Comparison of ENCODE assay signal across 1 cellular context in the genomic region with DNA sequence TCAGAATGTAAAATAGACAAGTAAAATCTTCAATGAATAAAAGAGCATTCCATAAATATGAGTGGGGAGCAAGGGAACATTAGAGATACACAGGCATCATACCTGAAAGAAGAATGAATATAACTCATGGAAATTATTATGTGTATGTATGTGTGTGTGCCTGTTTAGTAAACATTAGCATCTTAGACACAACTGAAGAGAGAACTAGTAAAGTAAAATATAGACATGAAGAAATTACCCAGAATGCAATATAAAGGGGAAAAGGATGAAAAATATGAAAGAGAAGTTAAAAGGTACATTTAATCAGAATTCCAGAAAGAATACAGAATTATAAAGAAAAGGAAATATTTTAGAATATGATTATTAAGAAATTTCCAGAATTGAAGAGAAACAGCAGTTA.
TF ChIP-seq lines count a peak whose summit lies in the region.

No MANE protein-coding gene starts in this region.

TF ChIP-seq in SK-N-SH, 30 proteins besides CTCF, POLR2A, EP300 and RAD21 (continued from another document):
- TF ChIP-seq, protein P1, sequence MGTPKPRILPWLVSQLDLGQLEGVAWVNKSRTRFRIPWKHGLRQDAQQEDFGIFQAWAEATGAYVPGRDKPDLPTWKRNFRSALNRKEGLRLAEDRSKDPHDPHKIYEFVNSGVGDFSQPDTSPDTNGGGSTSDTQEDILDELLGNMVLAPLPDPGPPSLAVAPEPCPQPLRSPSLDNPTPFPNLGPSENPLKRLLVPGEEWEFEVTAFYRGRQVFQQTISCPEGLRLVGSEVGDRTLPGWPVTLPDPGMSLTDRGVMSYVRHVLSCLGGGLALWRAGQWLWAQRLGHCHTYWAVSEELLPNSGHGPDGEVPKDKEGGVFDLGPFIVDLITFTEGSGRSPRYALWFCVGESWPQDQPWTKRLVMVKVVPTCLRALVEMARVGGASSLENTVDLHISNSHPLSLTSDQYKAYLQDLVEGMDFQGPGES (IDR thresholded peaks at IDR 0.05; ENCODE audit: low read depth, low read length): no peak
